ENCODE assay signal across 23 cellular contexts in genomic region chr3:73007992-73008712, GRCh38. TPM values are rescaled to one million over a fixed set of nuclear protein-coding genes. Genes with fewer than 3 reads are reported as not detected.
DNase-seq lines count a peak whose midpoint lies in the region; ATAC-seq, FAIRE-seq and TF ChIP-seq lines count a peak whose summit lies in the region.
"Had no signal": no experiment of that assay in that cellular context is flagged by ENCODE, and none has a peak within 500 bp of the region (broad histone marks: within the 10 kb centered on the region; RNA-seq: fewer than 3 reads in every experiment).

No MANE protein-coding gene starts in this region.

- TSS peak; percentile 9 for BruUV-seq in HepG2 (replicated peaks; lab: Mats Ljungman, UMichigan)

- H3K4me3 ChIP-seq in HepG2 (replicated peaks in 1 of 3; ENCODE audit: insufficient read depth in 1 of 3, low read depth in 2 of 3, low read length in 3 of 3) (no peak overlapping the region), right lobe of liver (no peak overlapping the region), Karpas-422 (ENCODE audit: low read length) (no peak overlapping the region)
- H3K4me3 ChIP-seq: ascending aorta, PC-9, prostate gland, upper lobe of left lung had no signal

- H3K9me3 Mint-ChIP-seq in T-cell: no peaks in the 10 kb centered on the region
- H3K9me3 Mint-ChIP-seq in immature natural killer cell: no peaks in the 10 kb centered on the region
- no peaks in the 10 kb centered on the region for H3K9me3 Mint-ChIP-seq in stimulated activated naive CD8-positive, alpha-beta T cell treated with anti-CD3 and anti-CD28 coated beads, Interleukin-15, amount 100 ng/mL, for 72 hours
- H3K9me3 Mint-ChIP-seq: CD8-positive, alpha-beta T cell had no signal

- ATAC-seq in HepG2: no peak
- no peak for ATAC-seq in right lobe of liver
- no peak for ATAC-seq in T-cell (replicated peaks in 1 of 4)
- peak; percentile 74 for ATAC-seq in stimulated activated naive CD8-positive, alpha-beta T cell treated with anti-CD3 and anti-CD28 coated beads, Interleukin-15, amount 100 ng/mL, for 72 hours
- ATAC-seq in HG02610 (IDR thresholded peaks at IDR 0.05; ENCODE audit: unreplicated experiment): no peak
- ATAC-seq: CD8-positive, alpha-beta T cell; left cardiac atrium had no signal

- peaks cover 7 to 39% of the 10 kb centered on the region in 2 experiments for H3K36me3 ChIP-seq in HepG2 (replicated peaks in 1 of 2; ENCODE audit: control insufficient read depth in 1 of 2, insufficient read depth in 2 of 2, low read length in 2 of 2)
- peaks cover 0 to 13% (median 0%) of the 10 kb centered on the region in 4 donors for H3K36me3 ChIP-seq in right lobe of liver
- peaks cover 41% of the 10 kb centered on the region; the same call in 1 of the 2 replicates for H3K36me3 ChIP-seq in Karpas-422 (ENCODE audit: insufficient read depth, low read length)
- H3K36me3 ChIP-seq: prostate gland had no signal

- intact Hi-C loops in HepG2 (cut with micrococcal nuclease; ENCODE audit: unreplicated experiment) (no loop called here), right lobe of liver (cut with DNase I) (no loop called here)

- no peaks in the 10 kb centered on the region for H3K9me3 ChIP-seq in HepG2 (ENCODE audit: low read length)
- H3K9me3 ChIP-seq in right lobe of liver: no peaks in the 10 kb centered on the region
- no peaks in the 10 kb centered on the region for H3K9me3 ChIP-seq in Karpas-422 (ENCODE audit: low read length)
- H3K9me3 ChIP-seq: ascending aorta, prostate gland, upper lobe of left lung had no signal

- H3K4me2 ChIP-seq in HepG2 (ENCODE audit: low read depth, low read length) (no peak overlapping the region), Karpas-422 (ENCODE audit: low read depth, low read length, poor library complexity, severe bottlenecking) (no peak overlapping the region)
- H3K4me2 ChIP-seq: PC-9 had no signal

- H3K27me3 ChIP-seq in HepG2 (ENCODE audit: control insufficient read depth in 1 of 2, insufficient read depth in 2 of 2, low read length in 2 of 2) (no peaks in the 10 kb centered on the region), right lobe of liver (no peaks in the 10 kb centered on the region), Karpas-422 (ENCODE audit: low read length) (no peaks in the 10 kb centered on the region)
- H3K27me3 ChIP-seq: ascending aorta, upper lobe of left lung had no signal

- H3K4me1 ChIP-seq in HepG2 (ENCODE audit: insufficient read depth, low read length): peaks cover 85% of the 10 kb centered on the region
- H3K4me1 ChIP-seq in right lobe of liver: peaks cover 0 to 32% (median 3%) of the 10 kb centered on the region in 4 donors
- no peaks in the 10 kb centered on the region for H3K4me1 ChIP-seq in Karpas-422 (ENCODE audit: low read length)
- H3K4me1 ChIP-seq: prostate gland had no signal

- H3K36me3 Mint-ChIP-seq in T-cell (peaks cover 66% of the 10 kb centered on the region), immature natural killer cell (peaks cover 4 to 14% (median 14%) of the 10 kb centered on the region in 3 donors)

- no peak for TF ChIP-seq CTCF in HepG2 (CRISPR knock-in tag; IDR thresholded peaks at IDR 0.05)
- TF ChIP-seq CTCF in right lobe of liver (IDR thresholded peaks at IDR 0.05): no peak

- peaks cover 100% of the 10 kb centered on the region for H3K79me2 ChIP-seq in HepG2 (ENCODE audit: insufficient read depth, low read length)
- H3K79me2 ChIP-seq in Karpas-422 (ENCODE audit: low read length): peaks cover 100% of the 10 kb centered on the region

- H3K9ac ChIP-seq in HepG2 (ENCODE audit: insufficient read depth, low read depth, low read length): no peak overlapping the region
- H3K9ac ChIP-seq in Karpas-422 (ENCODE audit: low read length): no peak overlapping the region

- TF ChIP-seq EP300 in HepG2 (IDR thresholded peaks at IDR 0.05; ENCODE audit: low read depth in 2 of 2, low read length in 2 of 2) (no peak), HepG2 (CRISPR knock-in tag; IDR thresholded peaks at IDR 0.05; ENCODE audit: borderline replicate concordance) (no peak)

- no peak overlapping the region for H3K27ac ChIP-seq in HepG2 (ENCODE audit: extremely low read length, insufficient read depth, low read length)
- no peak overlapping the region for H3K27ac ChIP-seq in right lobe of liver
- H3K27ac ChIP-seq in Karpas-422 (ENCODE audit: low read length): no peak overlapping the region
- H3K27ac ChIP-seq: ascending aorta, PC-9, prostate gland, upper lobe of left lung had no signal

- H3K27ac Mint-ChIP-seq in T-cell (peak overlapping the region in 1 of 2 donors; percentile 30), immature natural killer cell (peak overlapping the region in 5 of 6 donors; percentile 19 to 65 (median 46))
- peak overlapping the region in 1 of 2 donors; percentile 53 for H3K27ac Mint-ChIP-seq in stimulated activated naive CD8-positive, alpha-beta T cell treated with anti-CD3 and anti-CD28 coated beads, Interleukin-15, amount 100 ng/mL, for 72 hours

- H3K4me1 Mint-ChIP-seq in T-cell (peaks cover 88 to 93% (median 92%) of the 10 kb centered on the region in 3 donors), immature natural killer cell (peaks cover 80 to 96% of the 10 kb centered on the region in 2 donors)
- H3K4me1 Mint-ChIP-seq in stimulated activated naive CD8-positive, alpha-beta T cell treated with anti-CD3 and anti-CD28 coated beads, Interleukin-15, amount 100 ng/mL, for 72 hours: peaks cover 96% of the 10 kb centered on the region

- WGBS in HepG2 (ENCODE audit: low lambda C conversion rate): 90% methylated on average over 6 of the region's 6 CpGs
- 49% methylated on average over 6 of the region's 6 CpGs for WGBS in right lobe of liver (ENCODE audit: insufficient coverage, low coverage, low lambda C conversion rate, missing lambda C conversion rate)

- H3K9me2 ChIP-seq in Karpas-422 (replicated peaks; ENCODE audit: insufficient read depth, low read length): no peaks in the 10 kb centered on the region

- TF ChIP-seq POLR2A in HepG2 (IDR thresholded peaks at IDR 0.05; ENCODE audit: insufficient read depth in 1 of 2, low read depth in 2 of 2, low read length in 2 of 2) (no peak), right lobe of liver (IDR thresholded peaks at IDR 0.05) (no peak)

- H2AFZ ChIP-seq in HepG2 (ENCODE audit: low read length) (no peak overlapping the region), Karpas-422 (ENCODE audit: low read length) (no peak overlapping the region)
- H2AFZ ChIP-seq: PC-9 had no signal

- H4K20me1 ChIP-seq in HepG2 (ENCODE audit: insufficient read depth, low read length) (peaks cover 98% of the 10 kb centered on the region), Karpas-422 (ENCODE audit: insufficient read depth, low read depth, low read length) (peaks cover 89% of the 10 kb centered on the region)

- H3K4me3 Mint-ChIP-seq in T-cell (peak overlapping the region in 2 of 3 donors; percentile 9 to 51), immature natural killer cell (peak overlapping the region in 2 of 5 donors; percentile 4 to 25)
- H3K4me3 Mint-ChIP-seq in stimulated activated naive CD8-positive, alpha-beta T cell treated with anti-CD3 and anti-CD28 coated beads, Interleukin-15, amount 100 ng/mL, for 72 hours: peak overlapping the region; percentile 0 to 6

- DNase-seq in HepG2 (ENCODE audit: low spot score): no peak
- no peak for DNase-seq in right lobe of liver
- no peak for DNase-seq in T-cell
- no peak for DNase-seq in immature natural killer cell
- no peak for DNase-seq in stimulated activated naive CD8-positive, alpha-beta T cell treated with anti-CD3 and anti-CD28 coated beads, Interleukin-15, amount 100 ng/mL, for 72 hours
- DNase-seq in Karpas-422: no peak
- no peak for DNase-seq in SKM-1 (lab: John Stamatoyannopoulos, UW; ENCODE audit: unreplicated experiment)
- DNase-seq: CD8-positive, alpha-beta T cell; DMS79; left cardiac atrium; midbrain; NCI-H1092; NCI-H2029 treated with DMSO at 0.1 percent for 48 hours; NCI-H345; PC-9; small intestine; upper lobe of left lung had no signal

- no peak for FAIRE-seq in HepG2 (lab: Jason Lieb, UNC)
- FAIRE-seq: frontal cortex, H1, HTR-8/SVneo, small intestine had no signal

- no peak for TF ChIP-seq RAD21 in HepG2 (CRISPR knock-in tag; IDR thresholded peaks at IDR 0.05)

- POLR2A ChIA-PET in HepG2 (lab: Yijun Ruan, JAX): no interaction called here
- POLR2A ChIA-PET in T-cell (lab: Charles Lee): interaction anchor here (0.5 to 1.1 kb wide), 2 partner anchors 8 to 29 kb away, joined by 4 to 5 read pairs; no protein-coding TSS in a partner anchor

- no peaks in the 10 kb centered on the region for H3K27me3 Mint-ChIP-seq in T-cell
- no peaks in the 10 kb centered on the region for H3K27me3 Mint-ChIP-seq in immature natural killer cell (ENCODE audit: low read depth in 3 of 3)
- no peaks in the 10 kb centered on the region for H3K27me3 Mint-ChIP-seq in stimulated activated naive CD8-positive, alpha-beta T cell treated with anti-CD3 and anti-CD28 coated beads, Interleukin-15, amount 100 ng/mL, for 72 hours

- in situ Hi-C loops in HepG2 (cut with HindIII; ENCODE audit: extremely low pct_ligation_motif_present, low pct_unique_long_range_greater_than_20kb): loop anchor here (5.0 kb wide), 1 partner anchor 49 kb away; no protein-coding TSS in a partner anchor

- CTCF ChIA-PET in HepG2 (lab: Yijun Ruan, JAX; ENCODE audit: low intra/inter-chr PET ratio, low total read pairs) (no interaction called here), T-cell (lab: Charles Lee) (interaction anchor here (0.5 to 0.6 kb wide), 2 partner anchors 183 to 1300 kb away, joined by 3 read pairs; no protein-coding TSS in a partner anchor)

RNA-seq across cellular contexts. Expression of gene PPP4R2, which starts 11.5 kb away (rescaled TPM):
- total RNA-seq in HepG2 (2016; rRNA removed; fragmentation: Illumina TruSeq; extraction: Trizol) (161 and 236 TPM in 2 replicates), right lobe of liver (10 to 100 TPM; 23.7 to 56.1 (median 42.3) TPM), T-cell (10 to 100 TPM; 53.3 to 70.6 (median 61.3) TPM)
- 18.1 and 21.7 TPM in 2 replicates for total RNA-seq in HepG2 (2016; cell fraction: cytosol; rRNA removed; fragmentation: Illumina TruSeq; extraction: Trizol; ENCODE audit: low read depth)
- 150 and 234 TPM in 2 replicates for total RNA-seq in HepG2 (2016; cell fraction: insoluble cytoplasmic fraction; rRNA removed; fragmentation: Illumina TruSeq; extraction: Trizol)
- 72.3 and 89.6 TPM in 2 replicates for total RNA-seq in HepG2 (2016; cell fraction: membrane; rRNA removed; fragmentation: Illumina TruSeq; extraction: Trizol)
- total RNA-seq in HepG2 (2016; cell fraction: nucleus; rRNA removed; fragmentation: Illumina TruSeq; extraction: Trizol): 79.4 and 87.0 TPM in 2 replicates
- polyA plus RNA-seq in HepG2 (2011; rRNA removed) (15.7 and 22.3 TPM in 2 replicates), immature natural killer cell (10 to 100 TPM; 27.6 to 47.3 (median 44.9) TPM)
- polyA plus RNA-seq in HepG2 (2011; cell fraction: cytosol; rRNA removed): 6.1 and 10.5 TPM in 2 replicates
- 8.1 and 12.7 TPM in 2 replicates for polyA plus RNA-seq in HepG2 (2011; cell fraction: nucleus; rRNA removed)
- polyA plus RNA-seq in HepG2 (2012): 28.4 and 56.3 TPM in 2 replicates
- polyA plus RNA-seq in HepG2 (2016; cell fraction: cytosol; fragmentation: Illumina TruSeq; extraction: Trizol; ENCODE audit: low read depth): 6.1 and 6.8 TPM in 2 replicates
- polyA plus RNA-seq in HepG2 (2016; cell fraction: insoluble cytoplasmic fraction; fragmentation: Illumina TruSeq; extraction: Trizol; ENCODE audit: low read depth): 118 and 119 TPM in 2 replicates
- polyA plus RNA-seq in HepG2 (2016; cell fraction: membrane; fragmentation: Illumina TruSeq; extraction: Trizol; ENCODE audit: low read depth): 23.0 and 29.4 TPM in 2 replicates
- polyA plus RNA-seq in HepG2 (2016; cell fraction: nucleus; fragmentation: Illumina TruSeq; extraction: Trizol; ENCODE audit: insufficient read depth, low read depth): 77.6 and 79.2 TPM in 2 replicates
- polyA minus RNA-seq in HepG2 (2011; rRNA and poly(A)+ RNA removed; ENCODE audit: low replicate concordance): 2.8 and 5.1 TPM in 2 replicates
- 32.5 and 44.9 TPM in 2 replicates for polyA minus RNA-seq in HepG2 (2011; cell fraction: cytosol; rRNA and poly(A)+ RNA removed)
- polyA minus RNA-seq in HepG2 (2011; cell fraction: nucleus; rRNA and poly(A)+ RNA removed): 52.5 and 52.7 TPM in 2 replicates
- 39.3 and 61.5 TPM in 2 replicates for total RNA-seq in Karpas-422 (2014; rRNA removed; shearing (Covaris generic); ENCODE audit: low replicate concordance)

RNA-seq across cellular contexts. Expression of gene EBLN2, which starts 53.3 kb away (rescaled TPM):
- total RNA-seq in HepG2 (2016; rRNA removed; fragmentation: Illumina TruSeq; extraction: Trizol): 1.3 and 8.3 TPM in 2 replicates
- total RNA-seq in HepG2 (2016; cell fraction: cytosol; rRNA removed; fragmentation: Illumina TruSeq; extraction: Trizol; ENCODE audit: low read depth): 3.8 and 3.9 TPM in 2 replicates
- total RNA-seq in HepG2 (2016; cell fraction: insoluble cytoplasmic fraction; rRNA removed; fragmentation: Illumina TruSeq; extraction: Trizol): 0.92 and 8.0 TPM in 2 replicates
- total RNA-seq in HepG2 (2016; cell fraction: membrane; rRNA removed; fragmentation: Illumina TruSeq; extraction: Trizol): 6.1 and 8.1 TPM in 2 replicates
- 22.4 and 25.8 TPM in 2 replicates for total RNA-seq in HepG2 (2016; cell fraction: nucleus; rRNA removed; fragmentation: Illumina TruSeq; extraction: Trizol)
- polyA plus RNA-seq in HepG2 (2011; rRNA removed): 2.6 and 3.3 TPM in 2 replicates
- 0.21 and 0.36 TPM in 2 replicates for polyA plus RNA-seq in HepG2 (2011; cell fraction: cytosol; rRNA removed)
- polyA plus RNA-seq in HepG2 (2011; cell fraction: nucleus; rRNA removed): 8.2 and 8.5 TPM in 2 replicates
- polyA plus RNA-seq in HepG2 (2012): 1.7 and 1.9 TPM in 2 replicates
- polyA plus RNA-seq in HepG2 (2016; cell fraction: cytosol; fragmentation: Illumina TruSeq; extraction: Trizol; ENCODE audit: low read depth): not detected in 2 replicates
- polyA plus RNA-seq in HepG2 (2016; cell fraction: insoluble cytoplasmic fraction; fragmentation: Illumina TruSeq; extraction: Trizol; ENCODE audit: low read depth): 0.22 and 0.33 TPM in 2 replicates
- polyA plus RNA-seq in HepG2 (2016; cell fraction: membrane; fragmentation: Illumina TruSeq; extraction: Trizol; ENCODE audit: low read depth): not detected in 2 replicates
- 22.5 and 23.0 TPM in 2 replicates for polyA plus RNA-seq in HepG2 (2016; cell fraction: nucleus; fragmentation: Illumina TruSeq; extraction: Trizol; ENCODE audit: insufficient read depth, low read depth)
- 6.9 and 7.2 TPM in 2 replicates for polyA minus RNA-seq in HepG2 (2011; rRNA and poly(A)+ RNA removed; ENCODE audit: low replicate concordance)
- polyA minus RNA-seq in HepG2 (2011; cell fraction: cytosol; rRNA and poly(A)+ RNA removed): 0.99 and 1.4 TPM in 2 replicates
- 46.7 and 49.7 TPM in 2 replicates for polyA minus RNA-seq in HepG2 (2011; cell fraction: nucleus; rRNA and poly(A)+ RNA removed)
- 1 to 10 TPM; 1.5 to 3.8 (median 1.7) TPM for total RNA-seq in right lobe of liver
- 10 to 100 TPM in 2 of 5 donors, 1 to 10 TPM in 3; 6.6 to 12.8 (median 8.1) TPM for total RNA-seq in T-cell
- polyA plus RNA-seq in immature natural killer cell: 1 to 10 TPM in 1 of 3 donors, under 1 TPM in 2; 0.16 to 2.1 (median 0.18) TPM
- total RNA-seq in Karpas-422 (2014; rRNA removed; shearing (Covaris generic); ENCODE audit: low replicate concordance): 5.2 and 7.9 TPM in 2 replicates
